ENCODE assay signal across 17 cellular contexts in the genomic region with DNA sequence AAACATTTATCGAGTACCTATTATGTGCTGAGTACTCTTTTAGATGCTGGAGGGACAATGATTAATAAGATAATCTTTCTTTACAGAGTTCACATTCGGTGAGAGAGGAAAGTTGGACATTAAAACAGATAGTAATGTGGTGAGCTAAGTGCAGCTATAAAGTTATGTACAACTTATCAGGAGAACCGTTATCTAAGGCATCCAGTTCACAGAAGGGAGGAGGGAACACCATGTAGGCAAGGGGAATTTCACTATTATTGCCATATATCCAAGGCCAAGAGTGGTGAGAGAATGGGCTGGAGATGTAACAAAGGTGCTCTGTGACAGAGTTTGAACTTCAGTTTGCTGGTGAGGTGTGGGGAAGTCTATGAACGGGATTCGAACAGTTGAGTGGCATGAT.
DNase-seq lines count a peak whose midpoint lies in the region; ATAC-seq and TF ChIP-seq lines count a peak whose summit lies in the region.
"Had no signal": no experiment of that assay in that cellular context is flagged by ENCODE, and none has a peak within 500 bp of the region (broad histone marks: within the 10 kb centered on the region; RNA-seq: fewer than 3 reads in every experiment).

No MANE protein-coding gene starts in this region.

- WGBS in GM23248 (ENCODE audit: low coverage in 1 of 2, low lambda C conversion rate in 2 of 2, missing lambda C conversion rate in 2 of 2), 2 experiments = 74 to 78% methylated on average over 5 of the region's 5 CpGs

- TF ChIP-seq POLR2A in erythroblast (IDR thresholded peaks at IDR 0.05; ENCODE audit: low read length) = no peak

- H3K27ac ChIP-seq in SU-DHL-6 (ENCODE audit: low read depth, low read length) = peak overlapping the region; percentile 96
- no peak overlapping the region for H3K27ac ChIP-seq in GM23248
- H3K27ac ChIP-seq: BLaER1 had no signal

- H3K4me1 ChIP-seq in GM23248 (ENCODE audit: insufficient read depth) = peaks cover 11% of the 10 kb centered on the region

- no peak for DNase-seq in left cardiac atrium
- no peak for DNase-seq in cardiac septum (ENCODE audit: low spot score)
- peak; percentile 39 to 65 for DNase-seq in erythroblast (lab: John Stamatoyannopoulos, UW)
- DNase-seq in GM23248 = no peak
- DNase-seq in CD1c-positive myeloid dendritic cell (ENCODE audit: extremely low spot score) = no peak
- DNase-seq: CD8-positive, alpha-beta memory T cell; DMS79 treated with DMSO at 0.1 percent for 48 hours; NCI-H1436; NCI-H2029; NCI-H2171; NCI-H748 treated with DMSO at 0.1 percent for 48 hours had no signal

- intact Hi-C loops in left cardiac atrium (cut with DNase I) (no loop called here), cardiac septum (cut with DNase I) (loop anchor here (5.0 kb wide), 1 partner anchor 102 kb away; no protein-coding TSS in a partner anchor)

- H3K4me3 ChIP-seq in SU-DHL-6 (ENCODE audit: insufficient read depth, low read length, poor library complexity, severe bottlenecking) (peak overlapping the region; percentile 10), GM23248 (no peak overlapping the region)
- H3K4me3 ChIP-seq: BLaER1, GM23338, K562 had no signal

- peak overlapping the region; percentile 82 for H3K4me2 ChIP-seq in SU-DHL-6 (ENCODE audit: low read depth, low read length, poor library complexity, severe bottlenecking)
- H3K4me2 ChIP-seq in GM23248 (ENCODE audit: unreplicated experiment) = no peak overlapping the region
- H3K4me2 ChIP-seq: BLaER1, GM23338 had no signal

- H3K79me2 ChIP-seq in SU-DHL-6 (ENCODE audit: insufficient read depth, low read length) (peaks cover 67% of the 10 kb centered on the region), GM23248 (ENCODE audit: insufficient read depth) (no peaks in the 10 kb centered on the region)

- H2AFZ ChIP-seq in SU-DHL-6 (ENCODE audit: low read depth, low read length, severe bottlenecking) (peak overlapping the region; percentile 15), GM23248 (no peak overlapping the region)
- H2AFZ ChIP-seq: GM23338 had no signal

- no peaks in the 10 kb centered on the region for H3K9me2 ChIP-seq in SU-DHL-6 (replicated peaks; ENCODE audit: insufficient read depth, low read length)
- no peaks in the 10 kb centered on the region for H3K9me2 ChIP-seq in GM23248 (ENCODE audit: insufficient read depth)

- H3K27me3 ChIP-seq in SU-DHL-6 (ENCODE audit: low read length) (no peaks in the 10 kb centered on the region), GM23248 (replicated peaks; ENCODE audit: insufficient read depth) (no peaks in the 10 kb centered on the region)
- H3K27me3 ChIP-seq: BLaER1 had no signal

- peak; percentile 55 to 79 for ATAC-seq in left cardiac atrium
- no peak for ATAC-seq in HG03442 (IDR thresholded peaks at IDR 0.05; ENCODE audit: unreplicated experiment)
- ATAC-seq: GM23338, K562, Panc1 had no signal

- H3K36me3 ChIP-seq in SU-DHL-6 (ENCODE audit: low read length) = no peaks in the 10 kb centered on the region
- no peaks in the 10 kb centered on the region for H3K36me3 ChIP-seq in GM23248 (ENCODE audit: low read depth)
- H3K36me3 ChIP-seq: BLaER1 had no signal

- in situ Hi-C loops in GM23248 (cut with MboI) = no loop called here

- H3K9me3 ChIP-seq in SU-DHL-6 (ENCODE audit: insufficient read depth, low read length) (no peaks in the 10 kb centered on the region), GM23248 (ENCODE audit: low read depth) (no peaks in the 10 kb centered on the region)

- TF ChIP-seq CTCF in SU-DHL-6 (IDR thresholded peaks at IDR 0.05; ENCODE audit: insufficient read depth, low read length, poor library complexity, severe bottlenecking) = no peak

- peak overlapping the region; percentile 50 for H3K9ac ChIP-seq in SU-DHL-6 (ENCODE audit: low read length)
- H3K9ac ChIP-seq in GM23248 = no peak overlapping the region
- H3K9ac ChIP-seq: BLaER1 had no signal

- peaks cover 67% of the 10 kb centered on the region for H3F3A ChIP-seq in SU-DHL-6 (ENCODE audit: insufficient read depth)
- peaks cover 11% of the 10 kb centered on the region; the same call in 1 of the 2 replicates for H3F3A ChIP-seq in GM23248 (ENCODE audit: insufficient read depth)

- H4K20me1 ChIP-seq in SU-DHL-6 (ENCODE audit: low read depth, low read length) = no peaks in the 10 kb centered on the region
- no peaks in the 10 kb centered on the region; the same call in 1 of the 2 replicates for H4K20me1 ChIP-seq in GM23248 (ENCODE audit: insufficient read depth)
- H4K20me1 ChIP-seq: BLaER1 had no signal

Comparison
In these comparisons a context has a peak if more than half of its experiments do, and no peak if none do; other contexts are left out.
1. DNase-seq: peak in erythroblast (2 of 2); none in left cardiac atrium (single experiment), cardiac septum (single experiment), GM23248 (single experiment) and CD1c-positive myeloid dendritic cell (single experiment).